In the genomic region with DNA sequence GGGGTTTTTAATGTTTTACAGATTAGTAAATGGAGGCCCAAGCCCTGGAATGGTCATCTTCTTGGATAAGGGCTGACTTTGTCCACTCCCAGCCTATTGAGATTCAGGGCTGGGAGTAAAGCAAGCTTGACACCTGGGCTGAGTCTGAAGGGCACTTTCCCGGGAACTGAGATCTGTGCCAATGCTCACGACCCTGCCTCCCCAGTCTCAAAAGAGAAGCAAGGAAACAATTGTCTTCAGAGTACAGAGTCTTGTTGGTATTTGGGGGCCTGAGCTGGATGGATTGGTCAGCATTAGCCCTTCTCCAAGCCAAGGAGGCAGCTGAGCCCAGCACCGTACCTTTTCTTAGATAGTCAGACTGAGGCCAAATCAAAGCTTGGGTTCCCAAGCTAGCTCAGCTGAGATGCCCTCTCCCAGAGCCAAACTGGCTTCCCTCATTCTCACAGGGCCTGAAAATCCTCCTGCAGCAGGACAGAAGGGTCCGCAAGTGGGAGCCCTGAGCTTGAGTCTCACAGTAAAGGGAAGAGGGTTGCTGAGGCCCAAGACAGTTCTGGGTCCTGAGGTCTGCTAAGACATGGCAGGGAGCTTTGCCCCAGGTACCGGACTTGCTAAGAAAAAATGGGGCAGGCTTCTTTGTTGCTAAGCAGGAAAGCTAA, we compare ENCODE assay signal across 8 cellular contexts. TPM values are rescaled to one million over a fixed set of nuclear protein-coding genes. Genes with fewer than 3 reads are reported as not detected.
A peak's percentile ranks its signal among the peaks of the same experiment; 100 is the strongest.
DNase-seq lines count a peak whose midpoint lies in the region; ATAC-seq and TF ChIP-seq lines count a peak whose summit lies in the region.

No MANE protein-coding gene starts in this region.

- peaks cover 62% of the 10 kb centered on the region for H3F3A ChIP-seq in PC-9 (ENCODE audit: insufficient read depth, low read depth)
- peaks cover 57% of the 10 kb centered on the region for H3F3A ChIP-seq in neural progenitor cell (ENCODE audit: low read depth)

- ATAC-seq in GM21723 (IDR thresholded peaks at IDR 0.05; ENCODE audit: unreplicated experiment), result no peak
- no peak for ATAC-seq in GM18505 (IDR thresholded peaks at IDR 0.05; ENCODE audit: unreplicated experiment)
- ATAC-seq in esophagus mucosa, result no peak

- no peak overlapping the region for H3K27ac Mint-ChIP-seq in neural progenitor cell

- H3K27me3 Mint-ChIP-seq in neural progenitor cell (ENCODE audit: insufficient read depth, low read depth), result peaks cover 9% of the 10 kb centered on the region

- H3K9ac ChIP-seq in BLaER1 (peak overlapping the region; percentile 35; the same call in 1 of the 2 replicates), neural progenitor cell (no peak overlapping the region)

- peaks cover 83% of the 10 kb centered on the region for H3K4me1 ChIP-seq in BLaER1
- H3K4me1 ChIP-seq in PC-9 (replicated peaks; ENCODE audit: insufficient read depth), result peaks cover 25% of the 10 kb centered on the region
- H3K4me1 ChIP-seq in neural progenitor cell, result peaks cover 16% of the 10 kb centered on the region

- intact Hi-C loops in PC-9 (cut with micrococcal nuclease; ENCODE audit: unreplicated experiment) (no loop called here), dorsolateral prefrontal cortex (cut with DNase I) (no loop called here)

- peaks cover 33% of the 10 kb centered on the region for H4K20me1 ChIP-seq in BLaER1
- H4K20me1 ChIP-seq in PC-9 (ENCODE audit: insufficient read depth), result peaks cover 22% of the 10 kb centered on the region
- peaks cover 47% of the 10 kb centered on the region for H4K20me1 ChIP-seq in neural progenitor cell (ENCODE audit: low read depth)

- BruUV-seq in PC-9 (replicated peaks; lab: Mats Ljungman, UMichigan), result no TSS peak

- TF ChIP-seq POLR2A in GM18505 (IDR thresholded peaks at IDR 0.05; ENCODE audit: borderline replicate concordance, extremely low read depth, insufficient read depth, insufficient read length), result no peak

- TF ChIP-seq CTCF in PC-9 (conservative IDR thresholded peaks at IDR 0.05), result no peak
- no peak for TF ChIP-seq CTCF in dorsolateral prefrontal cortex (IDR thresholded peaks at IDR 0.05 in 54 of 56, conservative IDR thresholded peaks at IDR 0.05 in 2 of 56; ENCODE audit: low read depth in 1 of 56, partially characterized antibody in 56 of 56)
- TF ChIP-seq CTCF in neural progenitor cell (IDR thresholded peaks at IDR 0.05), result no peak

- H3K4me1 Mint-ChIP-seq in neural progenitor cell, result peaks cover 38% of the 10 kb centered on the region

- no peak overlapping the region for H2AFZ ChIP-seq in PC-9
- H2AFZ ChIP-seq in neural progenitor cell (replicated peaks), result no peak overlapping the region

- H3K27me3 ChIP-seq in BLaER1 (no peaks in the 10 kb centered on the region), PC-9 (ENCODE audit: insufficient read depth, low read depth) (no peaks in the 10 kb centered on the region), dorsolateral prefrontal cortex (no peaks in the 10 kb centered on the region), neural progenitor cell (no peaks in the 10 kb centered on the region)

- CTCF ChIA-PET in PC-9 (lab: Charles Lee), result interaction anchor here (0.6 to 0.7 kb wide), 4 partner anchors 21 to 1913 kb away, joined by 3 to 18 read pairs (median 12); no protein-coding TSS in a partner anchor

- peak overlapping the region; percentile 47 for H3K27ac ChIP-seq in BLaER1
- H3K27ac ChIP-seq in PC-9, result peak overlapping the region; percentile 83
- H3K27ac ChIP-seq in dorsolateral prefrontal cortex, result peak overlapping the region in 56 of 59 donors; percentile 19 to 100 (median 100)
- peak overlapping the region; percentile 80 for H3K27ac ChIP-seq in neural progenitor cell

- peaks cover 34% of the 10 kb centered on the region for H3K79me2 ChIP-seq in PC-9 (ENCODE audit: low read depth)
- peaks cover 28% of the 10 kb centered on the region for H3K79me2 ChIP-seq in neural progenitor cell (ENCODE audit: low read depth)

- no peaks in the 10 kb centered on the region for H3K9me3 Mint-ChIP-seq in neural progenitor cell

- peak in 1 of 2 experiments; percentile 43 for DNase-seq in PC-9
- DNase-seq in dorsolateral prefrontal cortex, result no peak
- DNase-seq in neural progenitor cell (ENCODE audit: low spot score), result no peak
- DNase-seq in GM03348 (ENCODE audit: low spot score), result no peak

- H3K4me3 Mint-ChIP-seq in neural progenitor cell, result peak overlapping the region; percentile 52

- H3K4me3 ChIP-seq in BLaER1 (no peak overlapping the region), PC-9 (peak overlapping the region; percentile 88; the same call in 1 of the 2 replicates), dorsolateral prefrontal cortex (peak overlapping the region in 1 of 59 donors; percentile 77), neural progenitor cell (no peak overlapping the region)

- H3K4me2 ChIP-seq in BLaER1, result peak overlapping the region; percentile 96
- H3K4me2 ChIP-seq in PC-9, result peak overlapping the region; percentile 87
- H3K4me2 ChIP-seq in neural progenitor cell, result no peak overlapping the region

- H3K36me3 ChIP-seq in BLaER1 (peaks cover 24% of the 10 kb centered on the region), PC-9 (ENCODE audit: low read depth) (peaks cover 25% of the 10 kb centered on the region), neural progenitor cell (peaks cover 5% of the 10 kb centered on the region)

- H3K9me2 ChIP-seq in PC-9 (ENCODE audit: insufficient read depth), result no peaks in the 10 kb centered on the region

- H3K9me3 ChIP-seq in BLaER1 (no peaks in the 10 kb centered on the region), PC-9 (ENCODE audit: insufficient read depth, low read depth) (no peaks in the 10 kb centered on the region), neural progenitor cell (ENCODE audit: low read depth) (no peaks in the 10 kb centered on the region)

- POLR2A ChIA-PET in PC-9 (lab: Charles Lee; ENCODE audit: unreplicated experiment), result interaction anchor here (0.5 to 1.9 kb wide), 5 partner anchors 12 to 54 kb away, joined by 3 to 14 read pairs (median 5); no protein-coding TSS in a partner anchor

- H3K36me3 Mint-ChIP-seq in neural progenitor cell, result peaks cover 20% of the 10 kb centered on the region

RNA-seq across cellular contexts. Expression of a gene that starts 3.7 kb away (rescaled TPM):
- total RNA-seq in PC-9 (2021) (178 and 212 TPM in 2 replicates), dorsolateral prefrontal cortex (100 to 1,000 TPM in 73 of 120 experiments, 10 to 100 TPM in 47; 33.5 to 407 (median 111) TPM), neural progenitor cell (ENCODE audit: low replicate concordance) (257 and 436 TPM in 2 replicates), esophagus mucosa (417 TPM)

Comparison
In these comparisons a context has a peak if more than half of its experiments do, and no peak if none do; other contexts are left out.
1. H3K27ac ChIP-seq: peak in every context shown above with its lines; median percentile 100 in dorsolateral prefrontal cortex; 83 in PC-9; 80 in neural progenitor cell; 47 in BLaER1.